In the genomic region with DNA sequence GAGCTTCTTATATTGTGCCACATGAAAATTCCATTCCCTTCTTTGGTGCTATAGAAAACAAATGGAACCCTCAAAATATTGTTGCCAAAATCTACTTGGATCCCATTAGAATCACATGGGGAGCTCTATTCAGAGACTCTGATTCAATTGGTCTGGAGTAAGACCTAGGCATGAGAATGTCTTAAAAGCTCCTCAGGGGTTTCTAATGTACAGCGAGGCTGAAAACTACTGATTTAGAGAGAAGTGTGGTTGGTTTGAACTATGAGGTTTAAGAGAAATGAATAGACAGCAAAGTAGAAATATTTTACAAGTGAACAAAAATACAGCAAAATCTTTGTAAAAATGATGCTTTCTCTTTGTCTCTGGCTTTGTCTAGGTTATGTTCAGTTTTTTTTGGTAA, we compare ENCODE assay signal across 20 cellular contexts.
DNase-seq lines count a peak whose midpoint lies in the region; ATAC-seq and TF ChIP-seq lines count a peak whose summit lies in the region.
"Had no signal": no experiment of that assay in that cellular context is flagged by ENCODE, and none has a peak within 500 bp of the region (broad histone marks: within the 10 kb centered on the region; RNA-seq: fewer than 3 reads in every experiment).

No MANE protein-coding gene starts in this region.

- no peaks in the 10 kb centered on the region for H3K27me3 ChIP-seq in esophagus squamous epithelium
- H3K27me3 ChIP-seq: BE2C, neutrophil, suprapubic skin had no signal

- H3K4me1 ChIP-seq in esophagus squamous epithelium = no peaks in the 10 kb centered on the region
- H3K4me1 ChIP-seq: BE2C, suprapubic skin had no signal

- no peak for TF ChIP-seq CTCF in esophagus squamous epithelium (IDR thresholded peaks at IDR 0.05)

- WGBS in esophagus squamous epithelium, 2 donors = 46 to 71% methylated on average over 1 of the region's 1 CpG

- intact Hi-C loops in esophagus squamous epithelium (cut with DNase I) (no loop called here), posterior vena cava (cut with DNase I) (no loop called here), Right ventricle myocardium inferior (cut with DNase I) (no loop called here)

- no peaks in the 10 kb centered on the region for H3K36me3 ChIP-seq in esophagus squamous epithelium
- H3K36me3 ChIP-seq: BE2C, neutrophil, suprapubic skin had no signal

- no peak overlapping the region for H3K4me3 ChIP-seq in esophagus squamous epithelium
- H3K4me3 ChIP-seq: suprapubic skin had no signal

- ATAC-seq in GM19023 (IDR thresholded peaks at IDR 0.05; ENCODE audit: unreplicated experiment) (peak; percentile 60), GM21737 (IDR thresholded peaks at IDR 0.05; ENCODE audit: unreplicated experiment) (peak; percentile 67), HG03066 (IDR thresholded peaks at IDR 0.05; ENCODE audit: low read depth, unreplicated experiment) (peak; percentile 56), HG03571 (IDR thresholded peaks at IDR 0.05; ENCODE audit: unreplicated experiment) (peak; percentile 78), Right ventricle myocardium inferior (no peak)
- ATAC-seq: Panc1, sciatic nerve had no signal

- no peaks in the 10 kb centered on the region for H3K9me3 ChIP-seq in esophagus squamous epithelium
- H3K9me3 ChIP-seq: BE2C, neutrophil, suprapubic skin had no signal

- DNase-seq in esophagus squamous epithelium (lab: John Stamatoyannopoulos, UW) (no peak), posterior vena cava (ENCODE audit: low spot score) (no peak), Right ventricle myocardium inferior (ENCODE audit: missing footprints) (no peak), superior temporal gyrus (ENCODE audit: extremely low spot score) (no peak)
- DNase-seq: activated CD4-positive, alpha-beta memory T cell treated with anti-CD3 and anti-CD28 coated beads for 36 hours; BE2C; central memory CD4-positive, alpha-beta T cell; GOT3; hypothalamus; MV-4-11; NCI-H69; stimulated activated CD4-positive, alpha-beta T cell treated with anti-CD3 and anti-CD28 coated beads, Interleukin-1b, Interleukin-23, amount 100 ng/mL, for 48 hours had no signal

- H3K27ac ChIP-seq in esophagus squamous epithelium = no peak overlapping the region
- H3K27ac ChIP-seq: neutrophil, suprapubic skin had no signal

- no peak for TF ChIP-seq POLR2A in esophagus squamous epithelium (IDR thresholded peaks at IDR 0.05)
